ENCODE assay signal across 28 cellular contexts in the genomic region with DNA sequence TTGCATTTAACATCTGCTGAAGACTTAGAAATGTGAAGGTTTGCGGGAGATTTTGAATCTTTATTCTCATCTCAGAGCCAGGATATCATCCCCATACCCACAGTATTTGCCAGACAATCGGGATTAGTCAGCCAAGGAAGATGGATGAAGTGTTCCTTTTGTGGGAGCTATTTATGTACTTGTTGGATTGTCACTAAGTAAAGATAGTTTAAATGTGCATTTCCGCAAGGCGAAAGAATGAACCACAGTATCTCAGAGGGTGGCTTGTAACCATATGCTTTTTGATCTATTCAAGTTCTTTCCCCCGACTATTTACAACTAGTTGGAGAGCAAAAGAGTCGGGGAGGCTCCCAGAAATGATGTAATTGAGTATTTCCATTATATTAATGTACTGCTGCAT.
DNase-seq lines count a peak whose midpoint lies in the region; ATAC-seq and TF ChIP-seq lines count a peak whose summit lies in the region.
"Had no signal": no experiment of that assay in that cellular context is flagged by ENCODE, and none has a peak within 500 bp of the region (broad histone marks: within the 10 kb centered on the region; RNA-seq: fewer than 3 reads in every experiment).

No MANE protein-coding gene starts in this region.

- intact Hi-C loops in CD14-positive monocyte (cut with micrococcal nuclease): no loop called here

- H3K9me3 Mint-ChIP-seq in CD14-positive monocyte: peaks cover 0 to 12% (median 0%) of the 10 kb centered on the region in 7 donors
- H3K9me3 Mint-ChIP-seq: CD4-positive, alpha-beta T cell; naive thymus-derived CD8-positive, alpha-beta T cell; T-helper 1 cell treated with Interleukin-12 subunit alpha and Interleukin-12 subunit beta and Interleukin-4 antibody, amounts not matched to agents 30 μg/mL and 1 μg/mL, for 36 hours had no signal

- H3K4me1 Mint-ChIP-seq in CD14-positive monocyte: peaks cover 4% of the 10 kb centered on the region
- H3K4me1 Mint-ChIP-seq: immature natural killer cell; naive thymus-derived CD8-positive, alpha-beta T cell had no signal

- no peaks in the 10 kb centered on the region for H3K36me3 Mint-ChIP-seq in CD14-positive monocyte
- H3K36me3 Mint-ChIP-seq: immature natural killer cell; naive thymus-derived CD8-positive, alpha-beta T cell had no signal

- H3K4me3 Mint-ChIP-seq in CD14-positive monocyte: no peak overlapping the region
- H3K4me3 Mint-ChIP-seq: CD4-positive, alpha-beta T cell; immature natural killer cell; naive thymus-derived CD8-positive, alpha-beta T cell; T-helper 1 cell treated with Interleukin-12 subunit alpha and Interleukin-12 subunit beta and Interleukin-4 antibody, amounts not matched to agents 30 μg/mL and 1 μg/mL, for 36 hours had no signal

- H3K27me3 Mint-ChIP-seq in CD14-positive monocyte (ENCODE audit: low read depth in 3 of 3): peaks cover 0 to 4% (median 0%) of the 10 kb centered on the region in 3 donors

- no peak overlapping the region for H3K27ac Mint-ChIP-seq in CD14-positive monocyte
- H3K27ac Mint-ChIP-seq: CD4-positive, alpha-beta T cell; immature natural killer cell; naive thymus-derived CD8-positive, alpha-beta T cell; T-helper 1 cell treated with Interleukin-12 subunit alpha and Interleukin-12 subunit beta and Interleukin-4 antibody, amounts not matched to agents 30 μg/mL and 1 μg/mL, for 36 hours had no signal

- DNase-seq in AG10803 (ENCODE audit: low read depth): peak; percentile 54
- DNase-seq in M059J (ENCODE audit: low read depth): peak; percentile 62
- peak; percentile 59 for DNase-seq in astrocyte of the cerebellum (ENCODE audit: low read depth)
- peak; percentile 80 for DNase-seq in fibroblast of the aortic adventitia (ENCODE audit: low read depth)
- no peak for DNase-seq in NK-92 treated with Interleukin-12 subunit alpha and Interleukin-12 subunit beta, amount 100 ng/mL, for 24 hours (lab: John Stamatoyannopoulos, UW)
- no peak for DNase-seq in CD14-positive monocyte (ENCODE audit: low spot score)
- DNase-seq in NCI-H526 (lab: John Stamatoyannopoulos, UW): no peak
- DNase-seq: activated CD4-positive, alpha-beta T cell treated with anti-CD3 and anti-CD28 coated beads for 48 hours; activated naive CD4-positive, alpha-beta T cell treated with Interleukin-2 at 50 U/mL for 16 hours; activated T-cell treated with anti-CD3 and anti-CD28 coated beads, Interleukin-2, amount 50 U/mL, for 48 hours; amniotic stem cell; CD4-positive, alpha-beta T cell; central memory CD4-positive, alpha-beta T cell; dermis blood vessel endothelial cell; foreskin melanocyte; GF-D8; immature natural killer cell; midbrain; naive thymus-derived CD8-positive, alpha-beta T cell; NCI-H187; NCI-H2171 treated with DMSO at 0.1 percent for 48 hours; NCI-H524 treated with DMSO at 0.1 percent for 48 hours; small intestine; substantia nigra had no signal

- TF ChIP-seq CTCF in AG10803 (conservative IDR thresholded peaks at IDR 0.05; ENCODE audit: low read length) (no peak), astrocyte of the cerebellum (IDR thresholded peaks at IDR 0.05; ENCODE audit: low read depth, low read length, missing control alignments) (no peak), fibroblast of the aortic adventitia (IDR thresholded peaks at IDR 0.05; ENCODE audit: insufficient read depth, low read length) (no peak), CD14-positive monocyte (IDR thresholded peaks at IDR 0.05) (no peak)

- ATAC-seq in activated CD4-positive, CD25-positive, alpha-beta regulatory T cell treated with anti-CD3 and anti-CD28 coated beads, Interleukin-2, amount 50 U/mL, for 24 hours: no peak
- ATAC-seq: naive thymus-derived CD8-positive, alpha-beta T cell had no signal

- in situ Hi-C loops in astrocyte of the cerebellum (cut with HindIII; ENCODE audit: low sequenced_read_pairs): loop anchor here (5.0 kb wide), 1 partner anchor 45 kb away; no protein-coding TSS in a partner anchor

- no peak overlapping the region for H3K4me3 ChIP-seq in AG10803 (ENCODE audit: low read length)
- no peak overlapping the region for H3K4me3 ChIP-seq in astrocyte of the cerebellum (ENCODE audit: low read depth, low read length)
- H3K4me3 ChIP-seq in fibroblast of the aortic adventitia (ENCODE audit: low read depth, low read length): peak overlapping the region; percentile 11
- H3K4me3 ChIP-seq: left ventricle myocardium inferior, SK-N-MC had no signal

Comparison
In these comparisons a context has a peak if more than half of its experiments do, and no peak if none do; other contexts are left out.
1. DNase-seq: peak in AG10803 (single experiment), M059J (single experiment), astrocyte of the cerebellum (single experiment) and fibroblast of the aortic adventitia (single experiment); none in NK-92 treated with Interleukin-12 subunit alpha and Interleukin-12 subunit beta, amount 100 ng/mL, for 24 hours (single experiment), CD14-positive monocyte (single experiment) and NCI-H526 (0 of 2).